In the genomic region with DNA sequence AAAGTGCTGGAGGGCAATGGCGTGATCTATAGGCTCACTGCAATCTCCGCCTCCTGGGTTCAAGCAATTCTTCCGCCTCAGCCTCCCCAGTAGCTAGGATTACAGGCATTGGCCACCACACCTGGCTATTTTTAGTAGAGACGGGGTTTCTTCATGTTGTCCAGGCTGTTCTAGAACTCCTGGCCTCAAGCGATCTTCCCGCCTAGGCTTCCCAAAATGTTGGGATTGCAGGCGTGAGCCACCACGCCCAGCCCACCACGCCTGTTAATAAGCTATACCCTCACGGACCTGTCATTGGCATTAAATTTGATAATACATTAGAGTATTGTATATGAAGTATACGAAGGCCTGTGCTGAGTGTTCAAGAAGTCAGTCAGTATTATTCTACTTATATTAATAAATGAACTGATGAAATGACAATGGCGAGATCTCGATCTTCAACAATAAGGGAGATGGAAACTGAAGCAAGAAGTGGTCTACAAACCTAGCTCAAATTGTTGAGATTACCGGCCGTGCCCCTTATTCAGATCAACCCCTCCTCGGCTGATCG, we compare ENCODE assay signal across 8 cellular contexts. TPM values are rescaled to one million over a fixed set of nuclear protein-coding genes. Genes with fewer than 3 reads are reported as not detected.
DNase-seq lines count a peak whose midpoint lies in the region; ATAC-seq and TF ChIP-seq lines count a peak whose summit lies in the region.

No MANE protein-coding gene starts in this region.

- peak overlapping the region; percentile 85 for H3K4me3 ChIP-seq in MM.1S (ENCODE audit: low read length)
- H3K4me3 ChIP-seq in effector memory CD4-positive, alpha-beta T cell (ENCODE audit: insufficient read depth, low read depth, low read length, poor library complexity, severe bottlenecking), result peak overlapping the region; percentile 99
- peak overlapping the region; percentile 78 for H3K4me3 ChIP-seq in neuron (ENCODE audit: low read length)

- no peaks in the 10 kb centered on the region for H3K9me3 Mint-ChIP-seq in CD4-positive, alpha-beta T cell

- H2AFZ ChIP-seq in MM.1S (ENCODE audit: low read length) (peak overlapping the region; percentile 84), neuron (ENCODE audit: low read depth, low read length) (peak overlapping the region; percentile 62)

- H3K4me2 ChIP-seq in MM.1S (ENCODE audit: low read depth, low read length), result peak overlapping the region; percentile 95

- H3K4me3 Mint-ChIP-seq in CD4-positive, alpha-beta T cell, result peak overlapping the region; percentile 97

- TF ChIP-seq CTCF in CD4-positive, alpha-beta T cell (IDR thresholded peaks at IDR 0.05), result no peak
- no peak for TF ChIP-seq CTCF in MM.1S (IDR thresholded peaks at IDR 0.05; ENCODE audit: low read length)

- H3K9me2 ChIP-seq in MM.1S (replicated peaks; ENCODE audit: insufficient read depth, low read length), result no peaks in the 10 kb centered on the region

- peaks cover 23% of the 10 kb centered on the region for H3K36me3 Mint-ChIP-seq in CD4-positive, alpha-beta T cell (ENCODE audit: low read depth)

- H3K9ac ChIP-seq in MM.1S (ENCODE audit: low read length), result peak overlapping the region; percentile 55; the same call in 1 of the 2 replicates

- peaks cover 22% of the 10 kb centered on the region for H3K4me1 Mint-ChIP-seq in CD4-positive, alpha-beta T cell (ENCODE audit: low read depth)

- ATAC-seq in CD4-positive, alpha-beta T cell (ENCODE audit: poor library complexity), result no peak
- ATAC-seq in HG02623 (IDR thresholded peaks at IDR 0.05; ENCODE audit: unreplicated experiment) (no peak), GM19324 (IDR thresholded peaks at IDR 0.05; ENCODE audit: low FRiP score, unreplicated experiment) (no peak)

- no peaks in the 10 kb centered on the region for H4K20me1 ChIP-seq in MM.1S (ENCODE audit: insufficient read depth, low read length)

- H3K79me2 ChIP-seq in MM.1S (ENCODE audit: low read length), result no peaks in the 10 kb centered on the region

- no peaks in the 10 kb centered on the region for H3K27me3 ChIP-seq in CD4-positive, alpha-beta T cell (ENCODE audit: control insufficient read depth, insufficient read depth, low read length)
- H3K27me3 ChIP-seq in MM.1S (replicated peaks; ENCODE audit: insufficient read depth, low read length), result no peaks in the 10 kb centered on the region
- no peaks in the 10 kb centered on the region for H3K27me3 ChIP-seq in effector memory CD4-positive, alpha-beta T cell (replicated peaks; ENCODE audit: control insufficient read depth, insufficient read depth, low read length, poor library complexity, severe bottlenecking)
- no peaks in the 10 kb centered on the region for H3K27me3 ChIP-seq in neuron (ENCODE audit: insufficient read depth, low read length)

- no peaks in the 10 kb centered on the region for H3F3A ChIP-seq in MM.1S (ENCODE audit: insufficient read depth, low read length)

- H3K9me3 ChIP-seq in CD4-positive, alpha-beta T cell (ENCODE audit: control insufficient read depth, low read length), result no peaks in the 10 kb centered on the region
- no peaks in the 10 kb centered on the region for H3K9me3 ChIP-seq in MM.1S (replicated peaks; ENCODE audit: insufficient read depth, low read length)
- H3K9me3 ChIP-seq in effector memory CD4-positive, alpha-beta T cell (ENCODE audit: control insufficient read depth, low read length), result no peaks in the 10 kb centered on the region
- H3K9me3 ChIP-seq in neuron (ENCODE audit: low read length), result no peaks in the 10 kb centered on the region

- peak overlapping the region; percentile 76 for H3K27ac ChIP-seq in CD4-positive, alpha-beta T cell (ENCODE audit: low read depth, low read length)
- no peak overlapping the region for H3K27ac ChIP-seq in MM.1S (ENCODE audit: low read length)
- peak overlapping the region; percentile 78 for H3K27ac ChIP-seq in effector memory CD4-positive, alpha-beta T cell (ENCODE audit: insufficient read depth, low read length, poor library complexity, severe bottlenecking)

- no peaks in the 10 kb centered on the region for H3K27me3 Mint-ChIP-seq in CD4-positive, alpha-beta T cell

- CTCF ChIA-PET in CD4-positive, alpha-beta T cell (lab: Charles Lee), result interaction anchor here (1.0 to 1.3 kb wide), 2 partner anchors 39 to 256 kb away, joined by 3 to 4 read pairs; no protein-coding TSS in a partner anchor

- no peaks in the 10 kb centered on the region for H3K36me3 ChIP-seq in MM.1S (replicated peaks; ENCODE audit: insufficient read depth, low read length)
- no peaks in the 10 kb centered on the region for H3K36me3 ChIP-seq in effector memory CD4-positive, alpha-beta T cell (ENCODE audit: control insufficient read depth, insufficient read depth, low read length)
- no peaks in the 10 kb centered on the region for H3K36me3 ChIP-seq in neuron (ENCODE audit: insufficient read depth, low read length)

- DNase-seq in CD4-positive, alpha-beta T cell, result peak in 1 of 10 experiments; percentile 7
- DNase-seq in MM.1S (no peak), NCI-H226 (no peak), Ammon's horn (ENCODE audit: low spot score) (no peak)
- DNase-seq in effector memory CD4-positive, alpha-beta T cell, result no peak

- POLR2A ChIA-PET in CD4-positive, alpha-beta T cell (lab: Charles Lee), result interaction anchor here (0.6 to 2.3 kb wide), 16 partner anchors 10 to 1521 kb away, joined by 3 to 22 read pairs (median 4); partner anchors contain the start of genes APPBP2, CLTC, DHX40 and MED13

- H3K4me1 ChIP-seq in MM.1S (ENCODE audit: low read length), result peaks cover 5% of the 10 kb centered on the region
- peaks cover 11% of the 10 kb centered on the region for H3K4me1 ChIP-seq in effector memory CD4-positive, alpha-beta T cell (ENCODE audit: control insufficient read depth, insufficient read depth, low read length, poor library complexity, severe bottlenecking)
- H3K4me1 ChIP-seq in neuron (ENCODE audit: insufficient read depth, low read length), result peaks cover 10% of the 10 kb centered on the region

- H3K27ac Mint-ChIP-seq in CD4-positive, alpha-beta T cell, result peak overlapping the region; percentile 93

- intact Hi-C loops in CD4-positive, alpha-beta T cell (cut with DNase I, micrococcal nuclease), result loop anchor here (2.0 to 5.0 kb wide), 5 partner anchors 76 to 1390 kb away; partner anchors contain the start of genes APPBP2 (in 1 of the 2), INTS2 (in 1 of the 2), MED13 (in 1 of the 2) and PPM1D (in 1 of the 2)

RNA-seq across cellular contexts. Expression of gene BCAS3, which starts 0.8 kb away (rescaled TPM):
- total RNA-seq in CD4-positive, alpha-beta T cell, result 10 to 100 TPM; 20.1 to 31.8 TPM
